ENCODE assay signal across 9 cellular contexts in genomic region chr1:176177764-176178163, GRCh38. TPM values are rescaled to one million over a fixed set of nuclear protein-coding genes. Genes with fewer than 3 reads are reported as not detected.
DNase-seq lines count a peak whose midpoint lies in the region; ATAC-seq, FAIRE-seq and TF ChIP-seq lines count a peak whose summit lies in the region.
"Had no signal": no experiment of that assay in that cellular context is flagged by ENCODE, and none has a peak within 500 bp of the region (broad histone marks: within the 10 kb centered on the region; RNA-seq: fewer than 3 reads in every experiment).

No MANE protein-coding gene starts in this region.

- H3K36me3 Mint-ChIP-seq in natural killer cell (no peaks in the 10 kb centered on the region), osteocyte (ENCODE audit: unreplicated experiment) (peaks cover 16% of the 10 kb centered on the region)

- H3K27me3 Mint-ChIP-seq in natural killer cell (ENCODE audit: low read depth in 2 of 2) (no peaks in the 10 kb centered on the region), osteocyte (ENCODE audit: unreplicated experiment) (no peaks in the 10 kb centered on the region)
- H3K27me3 Mint-ChIP-seq: naive thymus-derived CD8-positive, alpha-beta T cell had no signal

- H3K9me3 Mint-ChIP-seq in natural killer cell (no peaks in the 10 kb centered on the region), osteocyte (ENCODE audit: unreplicated experiment) (no peaks in the 10 kb centered on the region)
- H3K9me3 Mint-ChIP-seq: naive thymus-derived CD8-positive, alpha-beta T cell had no signal

- no peak for TF ChIP-seq CTCF in natural killer cell (IDR thresholded peaks at IDR 0.05)
- TF ChIP-seq CTCF in osteocyte (IDR thresholded peaks at IDR 0.05), result no peak

- DNase-seq in activated CD4-positive, CD25-positive, alpha-beta regulatory T cell (lab: John Stamatoyannopoulos, UW), result no peak
- no peak for DNase-seq in H54 (ENCODE audit: insufficient read length, low spot score)
- no peak for DNase-seq in natural killer cell
- no peak for DNase-seq in urothelium cell line (ENCODE audit: low spot score)
- no peak for DNase-seq in osteocyte (ENCODE audit: extremely low spot score, unreplicated experiment)
- DNase-seq in effector CD8-positive, alpha-beta T cell (lab: John Stamatoyannopoulos, UW), result no peak
- DNase-seq: naive thymus-derived CD8-positive, alpha-beta T cell had no signal

- peaks cover 35 to 43% of the 10 kb centered on the region in 2 donors for H3K4me1 Mint-ChIP-seq in natural killer cell
- H3K4me1 Mint-ChIP-seq in osteocyte (ENCODE audit: unreplicated experiment), result peaks cover 3% of the 10 kb centered on the region

- ATAC-seq in activated CD4-positive, CD25-positive, alpha-beta regulatory T cell treated with anti-CD3 and anti-CD28 coated beads, Interleukin-2, amount 50 U/mL, for 24 hours, result peak; percentile 61 to 78
- ATAC-seq in HG03575 (IDR thresholded peaks at IDR 0.05; ENCODE audit: extremely low read depth, insufficient number of reproducible peaks, low FRiP score, unreplicated experiment) (peak; percentile 91), natural killer cell (peak; percentile 55 to 75 (median 65))
- ATAC-seq: naive thymus-derived CD8-positive, alpha-beta T cell had no signal

- intact Hi-C loops in natural killer cell (cut with micrococcal nuclease), result no loop called here

- H3K27ac Mint-ChIP-seq in natural killer cell (peak overlapping the region; percentile 4 to 60), osteocyte (ENCODE audit: unreplicated experiment) (no peak overlapping the region)

- TF ChIP-seq POLR2A in H54 (IDR thresholded peaks at IDR 0.05; ENCODE audit: low read depth, low read length), result no peak

- peak overlapping the region; percentile 66 for H3K4me3 Mint-ChIP-seq in natural killer cell
- H3K4me3 Mint-ChIP-seq in osteocyte (ENCODE audit: unreplicated experiment), result no peak overlapping the region

- FAIRE-seq in H54 (lab: Jason Lieb, UNC), result peak; percentile 41
- no peak for FAIRE-seq in urothelium cell line (lab: Jason Lieb, UNC)

RNA-seq across cellular contexts. Expression of gene COP1, which starts 29.3 kb away (rescaled TPM):
- total RNA-seq in natural killer cell (10 to 100 TPM; 56.2 to 70.9 (median 60.9) TPM), osteocyte (35.8 and 39.1 TPM in 2 replicates)
